In the genomic region with DNA sequence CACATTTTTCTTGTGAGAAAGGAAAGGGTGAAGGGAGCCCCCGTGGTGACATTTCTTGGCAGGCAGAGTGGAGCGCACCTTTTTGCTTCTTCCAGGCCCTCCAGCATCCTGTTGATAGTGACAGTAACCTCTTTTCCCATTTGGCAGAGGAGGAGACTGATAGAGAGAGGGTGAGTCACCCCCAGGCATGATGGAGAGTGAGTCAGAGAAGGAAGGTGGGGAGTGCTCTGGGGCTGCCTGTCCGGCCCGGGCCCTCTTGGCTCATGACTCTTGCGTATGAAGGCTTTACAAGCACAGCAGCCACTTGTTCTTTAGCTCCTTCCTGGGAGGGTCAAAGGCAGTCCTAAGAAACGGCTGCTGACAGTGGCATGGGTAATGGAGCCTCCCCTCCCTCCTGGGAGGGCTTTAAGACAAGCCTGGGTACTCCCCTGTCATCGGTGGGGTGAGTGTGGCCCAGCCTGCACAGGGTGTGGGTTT, we compare ENCODE assay signal across 11 cellular contexts. TPM values are rescaled to one million over a fixed set of nuclear protein-coding genes. Genes with fewer than 3 reads are reported as not detected.
DNase-seq lines count a peak whose midpoint lies in the region; ATAC-seq and TF ChIP-seq lines count a peak whose summit lies in the region.
"Had no signal": no experiment of that assay in that cellular context is flagged by ENCODE, and none has a peak within 500 bp of the region (broad histone marks: within the 10 kb centered on the region; RNA-seq: fewer than 3 reads in every experiment).

No MANE protein-coding gene starts in this region.

- H4K8ac ChIP-seq in IMR-90 (ENCODE audit: low read depth in 2 of 2, low read length in 2 of 2), result peak overlapping the region; percentile 30 to 99; a peak in 3 of 4 replicates

- no peak overlapping the region for H3K4me3 Mint-ChIP-seq in MCF 10A (ENCODE audit: unreplicated experiment)
- no peak overlapping the region for H3K4me3 Mint-ChIP-seq in CD8-positive, alpha-beta memory T cell
- H3K4me3 Mint-ChIP-seq: activated CD8-positive, alpha-beta memory T cell treated with anti-CD3 and anti-CD28 coated beads, Interleukin-2, amount 10 ng/mL, durations not matched to agents 7 days and 5 days; IgD-negative memory B cell had no signal

- peak overlapping the region; percentile 20 for H3K27ac Mint-ChIP-seq in MCF 10A (ENCODE audit: low read depth, unreplicated experiment)
- no peak overlapping the region for H3K27ac Mint-ChIP-seq in CD8-positive, alpha-beta memory T cell
- H3K27ac Mint-ChIP-seq: activated CD8-positive, alpha-beta memory T cell treated with anti-CD3 and anti-CD28 coated beads, Interleukin-2, amount 10 ng/mL, durations not matched to agents 7 days and 5 days; IgD-negative memory B cell had no signal

- TF ChIP-seq CTCF in AG09319 (IDR thresholded peaks at IDR 0.05; ENCODE audit: low read depth, low read length) (no peak), IMR-90 (conservative IDR thresholded peaks at IDR 0.05; ENCODE audit: low read depth, low read length) (no peak), MCF 10A (IDR thresholded peaks at IDR 0.05; ENCODE audit: unreplicated experiment) (no peak), mucosa of descending colon (IDR thresholded peaks at IDR 0.05) (no peak)

- peak overlapping the region; percentile 86 for H3K4ac ChIP-seq in IMR-90 (ENCODE audit: low read depth, low read length)

- dilution Hi-C loops in IMR-90 (cut with HindIII; ENCODE audit: low sequenced_read_pairs, unreplicated experiment), result no loop called here

- H3K9ac ChIP-seq in IMR-90 (ENCODE audit: low read depth, low read length), result no peak overlapping the region; the same call in 1 of the 2 replicates

- no peaks in the 10 kb centered on the region for H3K27me3 ChIP-seq in IMR-90 (ENCODE audit: control insufficient read depth, insufficient read depth, low read length)
- H3K27me3 ChIP-seq in CD8-positive, alpha-beta memory T cell (ENCODE audit: insufficient read depth, low read length, poor library complexity, severe bottlenecking), result no peaks in the 10 kb centered on the region

- H3K14ac ChIP-seq in IMR-90 (replicated peaks; ENCODE audit: low read depth, low read length), result peak overlapping the region; percentile 87

- peaks cover 7% of the 10 kb centered on the region for H3K4me1 Mint-ChIP-seq in MCF 10A (ENCODE audit: insufficient read depth, unreplicated experiment)
- no peaks in the 10 kb centered on the region for H3K4me1 Mint-ChIP-seq in CD8-positive, alpha-beta memory T cell
- H3K4me1 Mint-ChIP-seq: activated CD8-positive, alpha-beta memory T cell treated with anti-CD3 and anti-CD28 coated beads, Interleukin-2, amount 10 ng/mL, durations not matched to agents 7 days and 5 days; IgD-negative memory B cell had no signal

- peak overlapping the region; percentile 20; the same call in 1 of the 2 replicates for H4K5ac ChIP-seq in IMR-90 (ENCODE audit: low read depth, low read length)

- H3K4me3 ChIP-seq in IMR-90 (ENCODE audit: insufficient read depth, low read depth, low read length) (no peak overlapping the region), mucosa of descending colon (no peak overlapping the region)
- H3K4me3 ChIP-seq in CD8-positive, alpha-beta memory T cell (ENCODE audit: low read length), result no peak overlapping the region

- peak overlapping the region; percentile 96 for H2AK9ac ChIP-seq in IMR-90 (replicated peaks; ENCODE audit: low read depth, low read length, poor library complexity)

- peak overlapping the region; percentile 12; the same call in 1 of the 2 replicates for H3K18ac ChIP-seq in IMR-90 (ENCODE audit: low read depth, low read length)

- peaks cover 32% of the 10 kb centered on the region for H3K36me3 Mint-ChIP-seq in MCF 10A (ENCODE audit: insufficient read depth, unreplicated experiment)
- no peaks in the 10 kb centered on the region for H3K36me3 Mint-ChIP-seq in CD8-positive, alpha-beta memory T cell
- H3K36me3 Mint-ChIP-seq: activated CD8-positive, alpha-beta memory T cell treated with anti-CD3 and anti-CD28 coated beads, Interleukin-2, amount 10 ng/mL, durations not matched to agents 7 days and 5 days; IgD-negative memory B cell had no signal

- ATAC-seq in IMR-90 (ENCODE audit: low read depth), result peak; percentile 99
- ATAC-seq in mucosa of descending colon, result peak; percentile 59
- ATAC-seq: activated CD8-positive, alpha-beta memory T cell treated with anti-CD3 and anti-CD28 coated beads, Interleukin-2, amount 10 ng/mL, durations not matched to agents 7 days and 5 days had no signal

- no peak overlapping the region for H3K4me2 ChIP-seq in IMR-90 (ENCODE audit: low read depth, low read length)

- CTCF ChIA-PET in IMR-90 (lab: Yijun Ruan, JAX), result interaction anchor here (0.6 to 1.6 kb wide), 2 partner anchors 49 to 217 kb away, joined by 4 to 5 read pairs; no protein-coding TSS in a partner anchor
- CTCF ChIA-PET in MCF 10A (lab: Yijun Ruan, JAX), result interaction anchor here (0.6 to 14.7 kb wide), 8 partner anchors 8 to 221 kb away, joined by 3 to 657 read pairs (median 4); no protein-coding TSS in a partner anchor
- CTCF ChIA-PET in CD8-positive, alpha-beta memory T cell (lab: Charles Lee), result interaction anchor here (1.0 to 5.7 kb wide), 4 partner anchors 7 to 227 kb away, joined by 3 to 38 read pairs (median 8); no protein-coding TSS in a partner anchor

- no peak for TF ChIP-seq RAD21 in IMR-90 (IDR thresholded peaks at IDR 0.05; ENCODE audit: low read length)

- DNase-seq in AG09319 (ENCODE audit: extremely low read depth, low read depth), result peak; percentile 57
- DNase-seq in IMR-90, result peak; percentile 97
- DNase-seq in MCF 10A (ENCODE audit: unreplicated experiment), result peak; percentile 96
- DNase-seq in mucosa of descending colon, result no peak
- no peak for DNase-seq in activated CD8-positive, alpha-beta memory T cell treated with anti-CD3 and anti-CD28 coated beads, Interleukin-2, amount 50 U/mL, for 48 hours
- no peak for DNase-seq in stimulated activated CD4-positive, alpha-beta T cell treated with anti-CD3 and anti-CD28 coated beads, Interleukin-1b, Interleukin-23, amount 100 ng/mL, for 48 hours
- DNase-seq in CD8-positive, alpha-beta memory T cell, result no peak
- DNase-seq in hippocampal formation (lab: John Stamatoyannopoulos, UW), result no peak
- DNase-seq: activated CD8-positive, alpha-beta memory T cell treated with anti-CD3 and anti-CD28 coated beads, Interleukin-2, amount 10 ng/mL, durations not matched to agents 7 days and 5 days; stimulated activated naive CD4-positive, alpha-beta T cell had no signal

- H2BK5ac ChIP-seq in IMR-90 (ENCODE audit: low read depth, low read length, poor library complexity, severe bottlenecking), result peak overlapping the region; percentile 74

- H3K9me1 ChIP-seq in IMR-90 (ENCODE audit: insufficient read depth, low read length), result peaks cover 12% of the 10 kb centered on the region

- TF ChIP-seq POLR2A in IMR-90 (IDR thresholded peaks at IDR 0.05; ENCODE audit: low read depth, low read length), result no peak

- peak overlapping the region; percentile 53; the same call in 1 of the 3 replicates for H2BK15ac ChIP-seq in IMR-90 (ENCODE audit: low read depth, low read length)

- H3K4me1 ChIP-seq in IMR-90 (ENCODE audit: control insufficient read depth, insufficient read depth, low read length) (peaks cover 15% of the 10 kb centered on the region), mucosa of descending colon (ENCODE audit: low read depth) (peaks cover 10% of the 10 kb centered on the region)
- no peaks in the 10 kb centered on the region for H3K4me1 ChIP-seq in CD8-positive, alpha-beta memory T cell (ENCODE audit: insufficient read depth, low read length)

- no peaks in the 10 kb centered on the region for H3K9me3 ChIP-seq in IMR-90 (ENCODE audit: control insufficient read depth, insufficient read depth, low read length)
- no peaks in the 10 kb centered on the region for H3K9me3 ChIP-seq in mucosa of descending colon
- no peaks in the 10 kb centered on the region for H3K9me3 ChIP-seq in CD8-positive, alpha-beta memory T cell (ENCODE audit: low read length)

- no peak overlapping the region for H3K56ac ChIP-seq in IMR-90 (ENCODE audit: extremely low read depth, insufficient read depth, low read length)

- no peak overlapping the region; the same call in 1 of the 2 replicates for H3K23ac ChIP-seq in IMR-90 (ENCODE audit: low read depth, low read length)

- peak overlapping the region; percentile 99 for H2AFZ ChIP-seq in IMR-90 (replicated peaks; ENCODE audit: low read length, poor library complexity)

- POLR2A ChIA-PET in IMR-90 (lab: Charles Lee; ENCODE audit: unreplicated experiment), result no interaction called here
- POLR2A ChIA-PET in MCF 10A (lab: Yijun Ruan, JAX), result interaction anchor here (0.7 to 4.8 kb wide), 9 partner anchors 18 to 223 kb away, joined by 3 to 42 read pairs (median 4); a partner anchor contains a TSS
- POLR2A ChIA-PET in CD8-positive, alpha-beta memory T cell (lab: Charles Lee), result no interaction called here

- in situ Hi-C loops in IMR-90 (cut with MboI; ENCODE audit: low sequenced_read_pairs), result no loop called here

- H3K27ac ChIP-seq in IMR-90 (ENCODE audit: insufficient read depth, low read length), result peak overlapping the region; percentile 41
- no peak overlapping the region for H3K27ac ChIP-seq in CD8-positive, alpha-beta memory T cell (ENCODE audit: low read depth, low read length)

- H4K20me1 ChIP-seq in IMR-90 (ENCODE audit: insufficient read depth, low read length), result no peaks in the 10 kb centered on the region

- intact Hi-C loops in IMR-90 (cut with micrococcal nuclease), result no loop called here
- intact Hi-C loops in MCF 10A (cut with micrococcal nuclease), result loop anchor here (2.0 kb wide), 1 partner anchor 220 kb away; no protein-coding TSS in a partner anchor
- intact Hi-C loops in mucosa of descending colon (cut with DNase I, micrococcal nuclease), result no loop called here

- H2AK5ac ChIP-seq in IMR-90 (ENCODE audit: low read depth, low read length), result peak overlapping the region; percentile 85

- H3K9me3 Mint-ChIP-seq in MCF 10A (ENCODE audit: unreplicated experiment), result no peaks in the 10 kb centered on the region
- no peaks in the 10 kb centered on the region for H3K9me3 Mint-ChIP-seq in CD8-positive, alpha-beta memory T cell
- H3K9me3 Mint-ChIP-seq: IgD-negative memory B cell had no signal

- BruUV-seq in IMR-90 (replicated peaks; lab: Mats Ljungman, UMichigan), result no TSS peak
- BruUV-seq in MCF 10A (replicated peaks; lab: Mats Ljungman, UMichigan), result no TSS peak

- no peaks in the 10 kb centered on the region for H3K79me1 ChIP-seq in IMR-90 (ENCODE audit: low read depth in 1 of 2, low read length in 2 of 2)

- H3K36me3 ChIP-seq in IMR-90 (ENCODE audit: control insufficient read depth, insufficient read depth, low read length) (no peaks in the 10 kb centered on the region), mucosa of descending colon (ENCODE audit: low read depth) (no peaks in the 10 kb centered on the region)
- H3K36me3 ChIP-seq in CD8-positive, alpha-beta memory T cell (ENCODE audit: insufficient read depth, low read length), result no peaks in the 10 kb centered on the region

- 0% methylated on average over 1 of the region's 7 CpGs; no CpG with 5 or more reads in 1 of the 2 experiments for WGBS in IMR-90 (ENCODE audit: extremely low coverage in 2 of 2, insufficient read length in 1 of 2), 2 experiments

- peak overlapping the region; percentile 96 for H2BK120ac ChIP-seq in IMR-90 (ENCODE audit: low read depth, low read length)

- H3K27me3 Mint-ChIP-seq in MCF 10A (ENCODE audit: insufficient read depth, unreplicated experiment), result no peaks in the 10 kb centered on the region
- peaks cover 0 to 1% of the 10 kb centered on the region in 2 donors for H3K27me3 Mint-ChIP-seq in CD8-positive, alpha-beta memory T cell
- H3K27me3 Mint-ChIP-seq: activated CD8-positive, alpha-beta memory T cell treated with anti-CD3 and anti-CD28 coated beads, Interleukin-2, amount 10 ng/mL, durations not matched to agents 7 days and 5 days; IgD-negative memory B cell had no signal

- peak overlapping the region; percentile 81 for H4K91ac ChIP-seq in IMR-90 (ENCODE audit: insufficient read depth, low read depth, low read length)

- peak overlapping the region; percentile 95 for H2BK20ac ChIP-seq in IMR-90 (ENCODE audit: low read depth, low read length)

RNA-seq across cellular contexts. Expression of a gene that starts 16.0 kb away (rescaled TPM):
- total RNA-seq in IMR-90 (2012; rRNA removed) (under 0.01 TPM in 1 of 2 replicates, not detected in the other), MCF 10A (2022) (not detected in 2 replicates), mucosa of descending colon (under 1 TPM in 1 of 3 donors, not detected in 2; 0.25 TPM)
- polyA plus RNA-seq in IMR-90 (2012; rRNA removed), result not detected in 2 replicates
- polyA plus RNA-seq in IMR-90 (2012; cell fraction: cytosol; rRNA removed), result not detected in 2 replicates
- 0.05 TPM in 1 of 2 replicates, not detected in the other for polyA plus RNA-seq in IMR-90 (2012; cell fraction: nucleus; rRNA removed; ENCODE audit: low replicate concordance)
- not detected for total RNA-seq in CD8-positive, alpha-beta memory T cell
- polyA plus RNA-seq in CD8-positive, alpha-beta memory T cell, result not detected
- total RNA-seq: activated CD8-positive, alpha-beta memory T cell treated with anti-CD3 and anti-CD28 coated beads, Interleukin-2, amount 10 ng/mL, durations not matched to agents 7 days and 5 days had no signal
- polyA plus RNA-seq: IgD-negative memory B cell had no signal

RNA-seq across cellular contexts. Expression of a gene that starts 28.0 kb away (rescaled TPM):
- total RNA-seq in IMR-90 (2012; rRNA removed) (not detected in 2 replicates), MCF 10A (2022) (9.3 and 9.5 TPM in 2 replicates), mucosa of descending colon (1 to 10 TPM in 2 of 3 donors, under 1 TPM in 1; 0.98 to 3.1 (median 2.7) TPM)
- polyA plus RNA-seq in IMR-90 (2012; rRNA removed), result 0.21 TPM in 1 of 2 replicates, not detected in the other
- 0.07 TPM in 1 of 2 replicates, not detected in the other for polyA plus RNA-seq in IMR-90 (2012; cell fraction: cytosol; rRNA removed)
- 0.13 and 0.14 TPM in 2 replicates for polyA plus RNA-seq in IMR-90 (2012; cell fraction: nucleus; rRNA removed; ENCODE audit: low replicate concordance)
- 1 to 10 TPM; 1.7 to 1.9 TPM for total RNA-seq in CD8-positive, alpha-beta memory T cell
- 2.8 TPM for polyA plus RNA-seq in CD8-positive, alpha-beta memory T cell
- polyA plus RNA-seq: IgD-negative memory B cell had no signal

RNA-seq across cellular contexts. Expression of a gene that starts 40.9 kb away (rescaled TPM):
- 0.18 and 0.28 TPM in 2 replicates for total RNA-seq in IMR-90 (2012; rRNA removed)
- 0.87 and 1.4 TPM in 2 replicates for polyA plus RNA-seq in IMR-90 (2012; rRNA removed)
- polyA plus RNA-seq in IMR-90 (2012; cell fraction: cytosol; rRNA removed), result 0.45 and 0.78 TPM in 2 replicates
- 2.8 and 3.8 TPM in 2 replicates for polyA plus RNA-seq in IMR-90 (2012; cell fraction: nucleus; rRNA removed; ENCODE audit: low replicate concordance)
- 0.15 and 0.84 TPM in 2 replicates for total RNA-seq in MCF 10A (2022)
- total RNA-seq in mucosa of descending colon, result 10 to 100 TPM in 2 of 3 donors, 1 to 10 TPM in 1; 9.9 to 21.8 (median 17.4) TPM
- total RNA-seq in CD8-positive, alpha-beta memory T cell, result 10 to 100 TPM; 57.3 to 57.7 TPM
- polyA plus RNA-seq in CD8-positive, alpha-beta memory T cell, result 34.8 TPM

RNA-seq across cellular contexts. Expression of a gene that starts 56.6 kb away (rescaled TPM):
- total RNA-seq in IMR-90 (2012; rRNA removed) (10.4 and 13.1 TPM in 2 replicates), MCF 10A (2022) (14.9 and 15.7 TPM in 2 replicates), mucosa of descending colon (100 to 1,000 TPM in 1 of 3 donors, 10 to 100 TPM in 2; 15.6 to 120 (median 21.1) TPM)
- 11.7 and 14.0 TPM in 2 replicates for polyA plus RNA-seq in IMR-90 (2012; rRNA removed)
- polyA plus RNA-seq in IMR-90 (2012; cell fraction: cytosol; rRNA removed), result 4.2 and 6.0 TPM in 2 replicates
- 6.6 and 18.3 TPM in 2 replicates for polyA plus RNA-seq in IMR-90 (2012; cell fraction: nucleus; rRNA removed; ENCODE audit: low replicate concordance)
- total RNA-seq in CD8-positive, alpha-beta memory T cell, result 10 to 100 TPM; 13.5 to 15.3 TPM
- 2.7 TPM for polyA plus RNA-seq in CD8-positive, alpha-beta memory T cell

Comparison
In these comparisons a context has a peak if more than half of its experiments do, and no peak if none do; other contexts are left out.
1. DNase-seq: peak in AG09319 (single experiment), IMR-90 (single experiment) and MCF 10A (single experiment); none in mucosa of descending colon (0 of 3), activated CD8-positive, alpha-beta memory T cell treated with anti-CD3 and anti-CD28 coated beads, Interleukin-2, amount 50 U/mL, for 48 hours (single experiment), stimulated activated CD4-positive, alpha-beta T cell treated with anti-CD3 and anti-CD28 coated beads, Interleukin-1b, Interleukin-23, amount 100 ng/mL, for 48 hours (single experiment), CD8-positive, alpha-beta memory T cell (0 of 5) and hippocampal formation (0 of 2).